ENCODE assay signal across 11 cellular contexts in the genomic region with DNA sequence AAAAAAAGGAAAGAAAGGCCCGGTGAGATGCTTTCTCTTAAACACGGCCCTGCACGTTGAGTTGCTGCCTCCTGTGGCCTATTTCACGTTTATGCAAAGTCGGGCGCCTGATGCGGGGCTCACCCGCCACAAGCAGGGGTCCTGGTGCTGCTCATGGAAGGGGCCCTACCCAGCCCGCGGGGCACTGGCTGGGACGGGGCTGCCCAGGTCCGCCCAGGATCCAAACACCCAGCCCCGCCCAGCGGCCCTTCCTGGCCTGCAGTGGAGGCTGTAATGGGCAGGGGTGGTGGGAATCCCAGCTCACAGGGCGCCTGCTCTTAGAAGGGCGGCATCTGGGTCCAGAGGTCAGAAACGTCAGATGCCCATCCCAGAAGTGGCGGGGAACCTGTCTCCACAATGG. TPM values are rescaled to one million over a fixed set of nuclear protein-coding genes. Genes with fewer than 3 reads are reported as not detected.
DNase-seq lines count a peak whose midpoint lies in the region; ATAC-seq and TF ChIP-seq lines count a peak whose summit lies in the region.
"Had no signal": no experiment of that assay in that cellular context is flagged by ENCODE, and none has a peak within 500 bp of the region (broad histone marks: within the 10 kb centered on the region; RNA-seq: fewer than 3 reads in every experiment).

No MANE protein-coding gene starts in this region.

- no peak overlapping the region for H4K8ac ChIP-seq in mesenchymal stem cell (ENCODE audit: low read length)

- H3K9me3 ChIP-seq in mesenchymal stem cell (ENCODE audit: control insufficient read depth, low read length): no peaks in the 10 kb centered on the region

- H3K27ac ChIP-seq in mesenchymal stem cell (ENCODE audit: low read length, poor library complexity, severe bottlenecking): no peak overlapping the region
- H3K27ac ChIP-seq in urinary bladder (ENCODE audit: low read depth): no peak overlapping the region
- H3K27ac ChIP-seq in RWPE1: no peak overlapping the region

- peaks cover 3% of the 10 kb centered on the region for H3K36me3 Mint-ChIP-seq in activated naive CD4-positive, alpha-beta T cell treated with anti-CD3 and anti-CD28 coated beads, Interleukin-2, amount 10 ng/mL, durations not matched to agents 7 days and 5 days
- peaks cover 4% of the 10 kb centered on the region for H3K36me3 Mint-ChIP-seq in activated naive CD4-positive, alpha-beta T cell treated with anti-CD3 and anti-CD28 coated beads for 36 hours (ENCODE audit: low read depth)
- H3K36me3 Mint-ChIP-seq in effector memory CD8-positive, alpha-beta T cell (ENCODE audit: insufficient read depth): no peaks in the 10 kb centered on the region

- no peak overlapping the region for H2BK12ac ChIP-seq in mesenchymal stem cell (ENCODE audit: low read length in 2 of 2)

- H3K9ac ChIP-seq in mesenchymal stem cell (ENCODE audit: low read length): peak overlapping the region; percentile 88

- H4K91ac ChIP-seq in mesenchymal stem cell (ENCODE audit: low read length): no peak overlapping the region

- no peak for TF ChIP-seq CTCF in RWPE1 (conservative IDR thresholded peaks at IDR 0.05; ENCODE audit: low read depth)

- H3K27ac Mint-ChIP-seq in activated naive CD4-positive, alpha-beta T cell treated with anti-CD3 and anti-CD28 coated beads, Interleukin-2, amount 10 ng/mL, durations not matched to agents 7 days and 5 days: no peak overlapping the region
- no peak overlapping the region for H3K27ac Mint-ChIP-seq in activated naive CD4-positive, alpha-beta T cell treated with anti-CD3 and anti-CD28 coated beads for 36 hours
- H3K27ac Mint-ChIP-seq in effector memory CD8-positive, alpha-beta T cell: no peak overlapping the region
- H3K27ac Mint-ChIP-seq: CD4-positive, CD25-positive, alpha-beta regulatory T cell had no signal

- peaks cover 5 to 48% of the 10 kb centered on the region in 2 experiments for H3K36me3 ChIP-seq in mesenchymal stem cell (ENCODE audit: control insufficient read depth in 1 of 2, insufficient read depth in 2 of 2, low read depth in 1 of 2, low read length in 2 of 2)
- no peaks in the 10 kb centered on the region for H3K36me3 ChIP-seq in urinary bladder (ENCODE audit: insufficient read depth)
- H3K36me3 ChIP-seq: HAP-1 had no signal

- peak overlapping the region; percentile 28 to 68 for H3K18ac ChIP-seq in mesenchymal stem cell (ENCODE audit: low read depth in 1 of 2, low read length in 2 of 2)

- H3K4ac ChIP-seq in mesenchymal stem cell (ENCODE audit: low read depth in 1 of 2, low read length in 2 of 2): peak overlapping the region in 1 of 2 experiments; percentile 47

- H3K14ac ChIP-seq in mesenchymal stem cell (ENCODE audit: low read length in 2 of 2): peak overlapping the region in 1 of 2 experiments; percentile 18

- CTCF ChIA-PET in activated naive CD4-positive, alpha-beta T cell treated with anti-CD3 and anti-CD28 coated beads, Interleukin-2, amount 10 ng/mL, durations not matched to agents 7 days and 5 days (lab: Charles Lee): interaction anchor here (0.9 kb wide), 1 partner anchor 121 kb away, joined by 3 read pairs; no protein-coding TSS in a partner anchor
- CTCF ChIA-PET in activated naive CD4-positive, alpha-beta T cell treated with anti-CD3 and anti-CD28 coated beads for 36 hours (lab: Charles Lee): interaction anchor here (1.4 to 1.6 kb wide), 2 partner anchors 44 to 126 kb away, joined by 4 to 5 read pairs; no protein-coding TSS in a partner anchor
- CTCF ChIA-PET in RWPE1 (lab: Yijun Ruan, JAX): no interaction called here

- intact Hi-C loops in activated naive CD4-positive, alpha-beta T cell treated with anti-CD3 and anti-CD28 coated beads for 36 hours (cut with micrococcal nuclease): no loop called here

- no peak overlapping the region for H3K4me3 Mint-ChIP-seq in activated naive CD4-positive, alpha-beta T cell treated with anti-CD3 and anti-CD28 coated beads, Interleukin-2, amount 10 ng/mL, durations not matched to agents 7 days and 5 days
- no peak overlapping the region for H3K4me3 Mint-ChIP-seq in activated naive CD4-positive, alpha-beta T cell treated with anti-CD3 and anti-CD28 coated beads for 36 hours
- peak overlapping the region; percentile 73 to 77 for H3K4me3 Mint-ChIP-seq in effector memory CD8-positive, alpha-beta T cell

- no peak overlapping the region for H2AK5ac ChIP-seq in mesenchymal stem cell (ENCODE audit: low read length, severe bottlenecking)

- POLR2A ChIA-PET in RWPE1 (lab: Yijun Ruan, JAX; ENCODE audit: low non-redundant PET): no interaction called here

- H3K4me1 Mint-ChIP-seq in activated naive CD4-positive, alpha-beta T cell treated with anti-CD3 and anti-CD28 coated beads, Interleukin-2, amount 10 ng/mL, durations not matched to agents 7 days and 5 days: peaks cover 5% of the 10 kb centered on the region
- H3K4me1 Mint-ChIP-seq in activated naive CD4-positive, alpha-beta T cell treated with anti-CD3 and anti-CD28 coated beads for 36 hours (ENCODE audit: low read depth): no peaks in the 10 kb centered on the region
- peaks cover 10 to 14% of the 10 kb centered on the region in 2 donors for H3K4me1 Mint-ChIP-seq in effector memory CD8-positive, alpha-beta T cell (ENCODE audit: low read depth in 2 of 2)

- H2AFZ ChIP-seq in mesenchymal stem cell (ENCODE audit: low read depth, low read length): no peak overlapping the region

- H2BK15ac ChIP-seq in mesenchymal stem cell (ENCODE audit: low read depth, poor library complexity, severe bottlenecking): no peak overlapping the region

- peaks cover 10% of the 10 kb centered on the region for H3K9me3 Mint-ChIP-seq in activated naive CD4-positive, alpha-beta T cell treated with anti-CD3 and anti-CD28 coated beads, Interleukin-2, amount 10 ng/mL, durations not matched to agents 7 days and 5 days
- H3K9me3 Mint-ChIP-seq in activated naive CD4-positive, alpha-beta T cell treated with anti-CD3 and anti-CD28 coated beads for 36 hours: peaks cover 14% of the 10 kb centered on the region
- peaks cover 0 to 9% of the 10 kb centered on the region in 2 donors for H3K9me3 Mint-ChIP-seq in effector memory CD8-positive, alpha-beta T cell

- H3K27me3 Mint-ChIP-seq in activated naive CD4-positive, alpha-beta T cell treated with anti-CD3 and anti-CD28 coated beads, Interleukin-2, amount 10 ng/mL, durations not matched to agents 7 days and 5 days: peaks cover 65% of the 10 kb centered on the region
- peaks cover 24% of the 10 kb centered on the region for H3K27me3 Mint-ChIP-seq in activated naive CD4-positive, alpha-beta T cell treated with anti-CD3 and anti-CD28 coated beads for 36 hours (ENCODE audit: low read depth)
- peaks cover 40 to 73% of the 10 kb centered on the region in 2 donors for H3K27me3 Mint-ChIP-seq in effector memory CD8-positive, alpha-beta T cell

- peaks cover 20% of the 10 kb centered on the region for H3K4me1 ChIP-seq in mesenchymal stem cell (ENCODE audit: control insufficient read depth, insufficient read depth, low read depth, low read length)
- no peaks in the 10 kb centered on the region for H3K4me1 ChIP-seq in urinary bladder (ENCODE audit: insufficient read depth)
- H3K4me1 ChIP-seq: HAP-1 had no signal

- no peaks in the 10 kb centered on the region for H3K79me1 ChIP-seq in mesenchymal stem cell (replicated peaks; ENCODE audit: low read length, poor library complexity, severe bottlenecking)

- no peak overlapping the region for H2BK5ac ChIP-seq in mesenchymal stem cell (ENCODE audit: low read depth, low read length, poor library complexity, severe bottlenecking)

- H2BK120ac ChIP-seq in mesenchymal stem cell (ENCODE audit: low read depth, low read length): no peak overlapping the region

- H3K23ac ChIP-seq in mesenchymal stem cell (ENCODE audit: low read length in 2 of 2): no peak overlapping the region

- 46% methylated on average over 18 of the region's 18 CpGs for WGBS in mesenchymal stem cell
- WGBS in urinary bladder: 10% methylated on average over 18 of the region's 18 CpGs

- H3K4me2 ChIP-seq in mesenchymal stem cell (ENCODE audit: low read length, poor library complexity, severe bottlenecking): peak overlapping the region; percentile 55

- peak; percentile 18 for DNase-seq in activated naive CD4-positive, alpha-beta T cell treated with anti-CD3 and anti-CD28 coated beads, Interleukin-2, amount 10 ng/mL, durations not matched to agents 7 days and 5 days
- no peak for DNase-seq in activated naive CD4-positive, alpha-beta T cell treated with anti-CD3 and anti-CD28 coated beads for 36 hours
- DNase-seq in effector memory CD8-positive, alpha-beta T cell: no peak
- peak; percentile 64 for DNase-seq in mesenchymal stem cell
- DNase-seq in NCI-H1694 treated with DMSO at 0.1 percent for 48 hours (lab: John Stamatoyannopoulos, UW): no peak
- no peak for DNase-seq in RWPE1 (ENCODE audit: low spot score)
- DNase-seq: CD4-positive, CD25-positive, alpha-beta regulatory T cell; NCI-H2081 treated with DMSO at 0.1 percent for 48 hours had no signal

- no peak for ATAC-seq in effector memory CD8-positive, alpha-beta T cell (replicated peaks)
- ATAC-seq in HG03175 (IDR thresholded peaks at IDR 0.05; ENCODE audit: unreplicated experiment): no peak

- H3K4me3 ChIP-seq in mesenchymal stem cell (ENCODE audit: insufficient read depth in 1 of 2, low read depth in 1 of 2, low read length in 2 of 2): peak overlapping the region; percentile 51 to 80
- H3K4me3 ChIP-seq in urinary bladder (ENCODE audit: low read depth, low read length): peak overlapping the region; percentile 9

- no peaks in the 10 kb centered on the region for H3K27me3 ChIP-seq in mesenchymal stem cell (ENCODE audit: control insufficient read depth in 1 of 2, insufficient read depth in 1 of 2, low read length in 2 of 2)

RNA-seq across cellular contexts. Expression of a gene that starts 1.6 kb away (rescaled TPM):
- total RNA-seq in activated naive CD4-positive, alpha-beta T cell treated with anti-CD3 and anti-CD28 coated beads for 36 hours: 1 to 10 TPM; 6.7 to 8.4 TPM
- 1,409 TPM for polyA plus RNA-seq in mesenchymal stem cell (2013, experiment 1 of 2)
- 1,389 TPM for polyA plus RNA-seq in mesenchymal stem cell (2013, experiment 2 of 2)
- 1,109 TPM for total RNA-seq in urinary bladder
- 1,471 TPM for polyA plus RNA-seq in urinary bladder

RNA-seq across cellular contexts. Expression of a gene that starts 55.9 kb away (rescaled TPM):
- total RNA-seq in activated naive CD4-positive, alpha-beta T cell treated with anti-CD3 and anti-CD28 coated beads for 36 hours: not detected
- polyA plus RNA-seq in mesenchymal stem cell (2013, experiment 1 of 2): 1.5 TPM
- polyA plus RNA-seq in mesenchymal stem cell (2013, experiment 2 of 2): 1.8 TPM
- 0.48 TPM for total RNA-seq in urinary bladder
- polyA plus RNA-seq in urinary bladder: 0.75 TPM
- total RNA-seq: CD4-positive, CD25-positive, alpha-beta regulatory T cell had no signal

Comparison
In these comparisons a context has a peak if more than half of its experiments do, and no peak if none do; other contexts are left out.
1. DNase-seq: peak in activated naive CD4-positive, alpha-beta T cell treated with anti-CD3 and anti-CD28 coated beads, Interleukin-2, amount 10 ng/mL, durations not matched to agents 7 days and 5 days (single experiment) and mesenchymal stem cell (single experiment); none in activated naive CD4-positive, alpha-beta T cell treated with anti-CD3 and anti-CD28 coated beads for 36 hours (single experiment), effector memory CD8-positive, alpha-beta T cell (0 of 3), NCI-H1694 treated with DMSO at 0.1 percent for 48 hours (single experiment) and RWPE1 (single experiment).
2. H3K4me3 Mint-ChIP-seq: peak in effector memory CD8-positive, alpha-beta T cell (2 of 2); none in activated naive CD4-positive, alpha-beta T cell treated with anti-CD3 and anti-CD28 coated beads, Interleukin-2, amount 10 ng/mL, durations not matched to agents 7 days and 5 days (single experiment) and activated naive CD4-positive, alpha-beta T cell treated with anti-CD3 and anti-CD28 coated beads for 36 hours (single experiment).
3. RNA of a gene that starts 1.6 kb away (total RNA-seq): 1,109 TPM in urinary bladder (single experiment); 6.7 to 8.4 TPM in activated naive CD4-positive, alpha-beta T cell treated with anti-CD3 and anti-CD28 coated beads for 36 hours; every median in the first group is over 100 times any median in the second.